28 cellular contexts compared by ENCODE assay signal in genomic region chr19:11023635-11024168, GRCh38.
DNase-seq lines count a peak whose midpoint lies in the region; ATAC-seq and TF ChIP-seq lines count a peak whose summit lies in the region.
"Had no signal": no experiment of that assay in that cellular context is flagged by ENCODE, and none has a peak within 500 bp of the region (broad histone marks: within the 10 kb centered on the region; RNA-seq: fewer than 3 reads in every experiment).

No MANE protein-coding gene starts in this region.

- H4K20me1 ChIP-seq in mammary epithelial cell (ENCODE audit: insufficient read depth, low read length) = no peaks in the 10 kb centered on the region

- H3K36me3 ChIP-seq in H7 (replicated peaks; ENCODE audit: control insufficient read depth, insufficient read depth, low read length) (peaks cover 81% of the 10 kb centered on the region), adrenal gland (replicated peaks in 1 of 2) (peaks cover 0 to 92% of the 10 kb centered on the region in 2 donors), psoas muscle (ENCODE audit: insufficient read depth in 1 of 2, low read depth in 1 of 2) (peaks cover 7 to 99% of the 10 kb centered on the region in 2 donors), mammary epithelial cell (ENCODE audit: insufficient read depth, low read length) (peaks cover 30% of the 10 kb centered on the region)

- DNase-seq in activated naive CD8-positive, alpha-beta T cell treated with anti-CD3 and anti-CD28 coated beads for 36 hours = no peak
- DNase-seq in H7 (peak; percentile 48), adrenal gland (no peak), psoas muscle (no peak), mammary epithelial cell (no peak)
- DNase-seq: 8988T; ACHN; BE2C; CD4-positive, CD25-positive, alpha-beta regulatory T cell; DMS153; HFFc6; Kasumi-1; NCI-H1092 treated with DMSO at 0.1 percent for 48 hours; NCI-H1436 treated with DMSO at 0.1 percent for 48 hours; NCI-H1930; NCI-H2107; NCI-H446; NCI-H524 treated with DMSO at 0.1 percent for 48 hours; NCI-H82; NK-92 treated with Interleukin-12 subunit alpha and Interleukin-12 subunit beta, amount 100 ng/mL, for 24 hours; PC-3 had no signal

- no peaks in the 10 kb centered on the region for H3K9me3 Mint-ChIP-seq in activated naive CD8-positive, alpha-beta T cell (ENCODE audit: low read depth)
- H3K9me3 Mint-ChIP-seq in activated naive CD8-positive, alpha-beta T cell treated with anti-CD3 and anti-CD28 coated beads for 36 hours = no peaks in the 10 kb centered on the region
- H3K9me3 Mint-ChIP-seq in stimulated activated memory B cell treated with anti-CD40 and anti-IgM and Interleukin-4, amounts not matched to agents 10 μg/mL and 1 μg/mL and 100 μg/mL, for 72 hours = no peaks in the 10 kb centered on the region
- H3K9me3 Mint-ChIP-seq: CD4-positive, CD25-positive, alpha-beta regulatory T cell; HFFc6; IgD-negative memory B cell had no signal

- no peak for ATAC-seq in psoas muscle
- ATAC-seq in GM21526 (IDR thresholded peaks at IDR 0.05; ENCODE audit: low FRiP score, unreplicated experiment) = no peak
- ATAC-seq in stimulated activated memory B cell treated with anti-CD40 and anti-IgM and Interleukin-4, amounts not matched to agents 10 μg/mL and 1 μg/mL and 100 μg/mL, for 72 hours = no peak
- ATAC-seq: Right ventricle myocardium inferior had no signal

- H3K27me3 ChIP-seq in H7 (ENCODE audit: control insufficient read depth, insufficient read depth, low read length) (no peaks in the 10 kb centered on the region), adrenal gland (no peaks in the 10 kb centered on the region), psoas muscle (ENCODE audit: insufficient read depth in 3 of 3, low read length in 2 of 3) (no peaks in the 10 kb centered on the region), mammary epithelial cell (ENCODE audit: insufficient read depth, low read length) (no peaks in the 10 kb centered on the region)
- H3K27me3 ChIP-seq: BE2C, SJSA1 had no signal

- no peaks in the 10 kb centered on the region for H3K4me1 Mint-ChIP-seq in activated naive CD8-positive, alpha-beta T cell (ENCODE audit: low read depth)
- H3K4me1 Mint-ChIP-seq in activated naive CD8-positive, alpha-beta T cell treated with anti-CD3 and anti-CD28 coated beads for 36 hours = no peaks in the 10 kb centered on the region
- no peaks in the 10 kb centered on the region for H3K4me1 Mint-ChIP-seq in stimulated activated memory B cell treated with anti-CD40 and anti-IgM and Interleukin-4, amounts not matched to agents 10 μg/mL and 1 μg/mL and 100 μg/mL, for 72 hours
- H3K4me1 Mint-ChIP-seq: CD4-positive, CD25-positive, alpha-beta regulatory T cell; IgD-negative memory B cell had no signal

- intact Hi-C loops in adrenal gland (cut with DNase I) (loop anchor here (5.0 kb wide), 2 partner anchors 81 to 86 kb away; no protein-coding TSS in a partner anchor), psoas muscle (cut with DNase I) (no loop called here), mammary epithelial cell (cut with micrococcal nuclease) (no loop called here)

- H3K4me3 Mint-ChIP-seq in activated naive CD8-positive, alpha-beta T cell = no peak overlapping the region
- no peak overlapping the region for H3K4me3 Mint-ChIP-seq in activated naive CD8-positive, alpha-beta T cell treated with anti-CD3 and anti-CD28 coated beads for 36 hours
- no peak overlapping the region for H3K4me3 Mint-ChIP-seq in stimulated activated memory B cell treated with anti-CD40 and anti-IgM and Interleukin-4, amounts not matched to agents 10 μg/mL and 1 μg/mL and 100 μg/mL, for 72 hours
- H3K4me3 Mint-ChIP-seq: CD4-positive, CD25-positive, alpha-beta regulatory T cell; HFFc6; IgD-negative memory B cell had no signal

- H3K4me3 ChIP-seq in H7 (ENCODE audit: insufficient read depth, low read depth, low read length) = no peak overlapping the region
- no peak overlapping the region for H3K4me3 ChIP-seq in adrenal gland
- H3K4me3 ChIP-seq in psoas muscle = no peak overlapping the region
- H3K4me3 ChIP-seq in mammary epithelial cell (replicated peaks in 1 of 3; ENCODE audit: insufficient read depth in 1 of 3, low read depth in 2 of 3, low read length in 3 of 3) = no peak overlapping the region
- H3K4me3 ChIP-seq: HAP-1, SJSA1 had no signal

- in situ Hi-C loops in mammary epithelial cell (cut with MboI; ENCODE audit: low sequenced_read_pairs in 2 of 2) = no loop called here

- TF ChIP-seq CTCF in adrenal gland (IDR thresholded peaks at IDR 0.05) (no peak), psoas muscle (IDR thresholded peaks at IDR 0.05) (no peak), mammary epithelial cell (conservative IDR thresholded peaks at IDR 0.05 in 1 of 2, IDR thresholded peaks at IDR 0.05 in 1 of 2; ENCODE audit: extremely low read depth in 1 of 2, insufficient read depth in 1 of 2, low read depth in 1 of 2, low read length in 2 of 2) (no peak)

- BruUV-seq in mammary epithelial cell (replicated peaks; lab: Mats Ljungman, UMichigan) = no TSS peak

- H3K36me3 Mint-ChIP-seq in activated naive CD8-positive, alpha-beta T cell = peaks cover 2% of the 10 kb centered on the region
- H3K36me3 Mint-ChIP-seq in activated naive CD8-positive, alpha-beta T cell treated with anti-CD3 and anti-CD28 coated beads for 36 hours = peaks cover 7% of the 10 kb centered on the region
- peaks cover 72% of the 10 kb centered on the region for H3K36me3 Mint-ChIP-seq in stimulated activated memory B cell treated with anti-CD40 and anti-IgM and Interleukin-4, amounts not matched to agents 10 μg/mL and 1 μg/mL and 100 μg/mL, for 72 hours

- H3K9me3 ChIP-seq in adrenal gland (replicated peaks in 1 of 3) = no peaks in the 10 kb centered on the region
- no peaks in the 10 kb centered on the region for H3K9me3 ChIP-seq in psoas muscle
- H3K9me3 ChIP-seq in mammary epithelial cell (replicated peaks; ENCODE audit: insufficient read depth, low read length) = no peaks in the 10 kb centered on the region
- H3K9me3 ChIP-seq: BE2C, HAP-1, SJSA1 had no signal

- H2AFZ ChIP-seq in mammary epithelial cell (ENCODE audit: low read depth, low read length) = no peak overlapping the region

- no peaks in the 10 kb centered on the region for H3K27me3 Mint-ChIP-seq in activated naive CD8-positive, alpha-beta T cell
- no peaks in the 10 kb centered on the region for H3K27me3 Mint-ChIP-seq in activated naive CD8-positive, alpha-beta T cell treated with anti-CD3 and anti-CD28 coated beads for 36 hours
- H3K27me3 Mint-ChIP-seq in stimulated activated memory B cell treated with anti-CD40 and anti-IgM and Interleukin-4, amounts not matched to agents 10 μg/mL and 1 μg/mL and 100 μg/mL, for 72 hours = no peaks in the 10 kb centered on the region
- H3K27me3 Mint-ChIP-seq: CD4-positive, CD25-positive, alpha-beta regulatory T cell; IgD-negative memory B cell had no signal

- peak overlapping the region; percentile 41 for H3K27ac Mint-ChIP-seq in activated naive CD8-positive, alpha-beta T cell
- no peak overlapping the region for H3K27ac Mint-ChIP-seq in activated naive CD8-positive, alpha-beta T cell treated with anti-CD3 and anti-CD28 coated beads for 36 hours
- no peak overlapping the region for H3K27ac Mint-ChIP-seq in stimulated activated memory B cell treated with anti-CD40 and anti-IgM and Interleukin-4, amounts not matched to agents 10 μg/mL and 1 μg/mL and 100 μg/mL, for 72 hours
- H3K27ac Mint-ChIP-seq: CD4-positive, CD25-positive, alpha-beta regulatory T cell; HFFc6; IgD-negative memory B cell had no signal

- no peak overlapping the region for H3K9ac ChIP-seq in mammary epithelial cell (ENCODE audit: insufficient read depth, low read length)

- CTCF ChIA-PET in mammary epithelial cell (lab: Charles Lee; ENCODE audit: low non-redundant PET) = no interaction called here

- H3K4me1 ChIP-seq in adrenal gland (replicated peaks in 1 of 2) = peaks cover 9 to 19% of the 10 kb centered on the region in 2 donors
- no peaks in the 10 kb centered on the region for H3K4me1 ChIP-seq in psoas muscle
- no peaks in the 10 kb centered on the region for H3K4me1 ChIP-seq in mammary epithelial cell (ENCODE audit: insufficient read depth, low read length)
- H3K4me1 ChIP-seq: BE2C, HAP-1, SJSA1 had no signal

- dilution Hi-C loops in mammary epithelial cell (cut with HindIII; ENCODE audit: low sequenced_read_pairs) = loop anchor here (10.0 kb wide), 2 partner anchors 61 to 181 kb away; partner anchors contain the start of gene LDLR

- H3K4me2 ChIP-seq in mammary epithelial cell (ENCODE audit: insufficient read depth, low read depth, low read length) = no peak overlapping the region

- H3K79me2 ChIP-seq in mammary epithelial cell (ENCODE audit: insufficient read depth, low read length) = no peaks in the 10 kb centered on the region

- H3K27ac ChIP-seq in adrenal gland = peak overlapping the region; percentile 68 to 87 (median 80)
- peak overlapping the region; percentile 15 for H3K27ac ChIP-seq in psoas muscle
- no peak overlapping the region for H3K27ac ChIP-seq in mammary epithelial cell (ENCODE audit: insufficient read depth, low read depth, low read length)
- H3K27ac ChIP-seq: SJSA1 had no signal

- 83 to 100% (median 88%) methylated on average over 2 to 9 of the region's 9 CpGs for WGBS in adrenal gland, 4 donors
- WGBS in psoas muscle, 3 donors = 87 to 93% (median 90%) methylated on average over 9 of the region's 9 CpGs
- 87% methylated on average over 8 of the region's 9 CpGs for WGBS in mammary epithelial cell (ENCODE audit: low coverage, missing lambda C conversion rate)

- TF ChIP-seq POLR2A in adrenal gland (IDR thresholded peaks at IDR 0.05) = no peak

Comparison
In these comparisons a context has a peak if more than half of its experiments do, and no peak if none do; other contexts are left out.
1. intact Hi-C loops: an anchor here in adrenal gland (5.0 kb wide); none called in psoas muscle and mammary epithelial cell.